In genomic region chr7:38341172-38341705, GRCh38 we compare ENCODE assay signal across 8 cellular contexts.
DNase-seq lines count a peak whose midpoint lies in the region; ATAC-seq and TF ChIP-seq lines count a peak whose summit lies in the region.
"Not testable (repeated sequence)": the region's sequence is repeated elsewhere in the genome, so short reads cannot be mapped to it uniquely, and the experiment has no call there.

No MANE protein-coding gene starts in this region.

- not testable (repeated sequence) for H3K4me3 ChIP-seq in WERI-Rb-1 (ENCODE audit: low read depth, low read length); effector memory CD4-positive, alpha-beta T cell (ENCODE audit: insufficient read depth, low read depth, low read length, poor library complexity, severe bottlenecking)

- not testable (repeated sequence) for H3K27me3 ChIP-seq in WERI-Rb-1 (ENCODE audit: insufficient read depth, low read depth, severe bottlenecking); effector memory CD4-positive, alpha-beta T cell (replicated peaks; ENCODE audit: control insufficient read depth, insufficient read depth, low read length, poor library complexity, severe bottlenecking)

- H3K36me3 ChIP-seq in WERI-Rb-1; effector memory CD4-positive, alpha-beta T cell (ENCODE audit: control insufficient read depth, insufficient read depth, low read length): not testable (repeated sequence)

- not testable (repeated sequence) for H3K4me1 ChIP-seq in effector memory CD4-positive, alpha-beta T cell (ENCODE audit: control insufficient read depth, insufficient read depth, low read length, poor library complexity, severe bottlenecking)

- TF ChIP-seq CTCF in C4-2B (conservative IDR thresholded peaks at IDR 0.05) (peak; percentile 13; the same call in 1 of the 2 replicates), WERI-Rb-1 (IDR thresholded peaks at IDR 0.05; ENCODE audit: low read depth, low read length) (peak; percentile 56)

- ATAC-seq in GM18511 (IDR thresholded peaks at IDR 0.05; ENCODE audit: unreplicated experiment) (peak; percentile 37), HG03066 (IDR thresholded peaks at IDR 0.05; ENCODE audit: low read depth, unreplicated experiment) (peak; percentile 45), sciatic nerve (peak; percentile 82)

- not testable (repeated sequence) for H3K9me3 ChIP-seq in WERI-Rb-1 (ENCODE audit: severe bottlenecking); effector memory CD4-positive, alpha-beta T cell (ENCODE audit: control insufficient read depth, low read length)

- DNase-seq in NCI-H82 treated with DMSO at 0.1 percent for 48 hours (lab: John Stamatoyannopoulos, UW; ENCODE audit: unreplicated experiment) = peak; percentile 61
- peak; percentile 87 for DNase-seq in WERI-Rb-1
- DNase-seq in effector memory CD4-positive, alpha-beta T cell; sciatic nerve (ENCODE audit: low spot score): not testable (repeated sequence)
- DNase-seq in islet precursor cell = peak; percentile 94

- not testable (repeated sequence) for H3K27ac ChIP-seq in C4-2B
- H3K27ac ChIP-seq in WERI-Rb-1 = peak overlapping the region; percentile 90
- H3K27ac ChIP-seq in effector memory CD4-positive, alpha-beta T cell (ENCODE audit: insufficient read depth, low read length, poor library complexity, severe bottlenecking) = peak overlapping the region; percentile 4

- intact Hi-C loops in sciatic nerve (cut with DNase I) = not testable (repeated sequence)
